ENCODE assay signal across 19 cellular contexts in genomic region chr7:130278892-130279690, GRCh38. TPM values are rescaled to one million over a fixed set of nuclear protein-coding genes. Genes with fewer than 3 reads are reported as not detected.
DNase-seq lines count a peak whose midpoint lies in the region; ATAC-seq and TF ChIP-seq lines count a peak whose summit lies in the region.
"Had no signal": no experiment of that assay in that cellular context is flagged by ENCODE, and none has a peak within 500 bp of the region (broad histone marks: within the 10 kb centered on the region; RNA-seq: fewer than 3 reads in every experiment).

No MANE protein-coding gene starts in this region.

- in situ Hi-C loops in brain microvascular endothelial cell (cut with HindIII; ENCODE audit: low pct_ligation_motif_present, low sequenced_read_pairs): no loop called here

- intact Hi-C loops in left colon (cut with DNase I, micrococcal nuclease): no loop called here

- no peak for TF ChIP-seq CTCF in AG04449 (IDR thresholded peaks at IDR 0.05; ENCODE audit: insufficient read depth, low read length, missing control alignments)
- no peak for TF ChIP-seq CTCF in brain microvascular endothelial cell (IDR thresholded peaks at IDR 0.05; ENCODE audit: low read depth, low read length, missing control alignments)

- no peaks in the 10 kb centered on the region for H3K27me3 ChIP-seq in MG63
- H3K27me3 ChIP-seq in brain microvascular endothelial cell (replicated peaks): no peaks in the 10 kb centered on the region
- H3K27me3 ChIP-seq: adrenal gland, neural progenitor cell, Peyer's patch, upper lobe of left lung had no signal

- H3K9me3 ChIP-seq in MG63: no peaks in the 10 kb centered on the region
- H3K9me3 ChIP-seq: adrenal gland, heart right ventricle, left ventricle myocardium inferior, Peyer's patch, upper lobe of left lung had no signal

- peak; percentile 89 for DNase-seq in AG04449 (ENCODE audit: low read depth, low spot score)
- peak; percentile 79 for DNase-seq in MG63
- DNase-seq in brain microvascular endothelial cell: peak; percentile 81
- DNase-seq in left colon: no peak
- DNase-seq in AG08395 (ENCODE audit: low spot score): no peak
- DNase-seq in NCI-H128 (lab: John Stamatoyannopoulos, UW; ENCODE audit: unreplicated experiment): no peak
- no peak for DNase-seq in NCI-H2196 (lab: John Stamatoyannopoulos, UW; ENCODE audit: unreplicated experiment)
- DNase-seq: activated CD4-positive, alpha-beta T cell treated with anti-CD3 and anti-CD28 coated beads for 48 hours; adrenal gland; effector memory CD8-positive, alpha-beta T cell; heart right ventricle; left ventricle myocardium inferior; NCI-H1417; NCI-H510A treated with DMSO at 0.1 percent for 48 hours; Peyer's patch; upper lobe of left lung had no signal

- ATAC-seq in left colon (peak; percentile 60), GM21526 (IDR thresholded peaks at IDR 0.05; ENCODE audit: low FRiP score, unreplicated experiment) (no peak)
- ATAC-seq: effector memory CD8-positive, alpha-beta T cell had no signal

- H3K4me3 ChIP-seq in AG04449 (ENCODE audit: low read depth, low read length): no peak overlapping the region
- no peak overlapping the region for H3K4me3 ChIP-seq in MG63
- H3K4me3 ChIP-seq in brain microvascular endothelial cell (ENCODE audit: low read depth, low read length): no peak overlapping the region
- H3K4me3 ChIP-seq: adrenal gland, heart right ventricle, left ventricle myocardium inferior, neural progenitor cell, Peyer's patch, upper lobe of left lung had no signal

- CTCF ChIA-PET in AG04449 (lab: Yijun Ruan, JAX): interaction anchor here (0.8 to 4.1 kb wide), 10 partner anchors 8 to 444 kb away, joined by 3 to 47 read pairs (median 4); partner anchors contain the start of gene CPA4

- H3K36me3 ChIP-seq in MG63: no peaks in the 10 kb centered on the region
- no peaks in the 10 kb centered on the region for H3K36me3 ChIP-seq in brain microvascular endothelial cell (replicated peaks)
- H3K36me3 ChIP-seq: adrenal gland, heart right ventricle, left ventricle myocardium inferior, neural progenitor cell, Peyer's patch, upper lobe of left lung had no signal

- POLR2A ChIA-PET in AG04449 (lab: Yijun Ruan, JAX): interaction anchor here (1.1 to 1.4 kb wide), 2 partner anchors 14 to 15 kb away, joined by 3 read pairs; partner anchors contain the start of gene CPA4

- peak overlapping the region; percentile 39 for H3K27ac ChIP-seq in brain microvascular endothelial cell
- H3K27ac ChIP-seq: heart right ventricle, neural progenitor cell, Peyer's patch, upper lobe of left lung had no signal

RNA-seq across cellular contexts. Expression of gene CPA2, which starts 12.4 kb away (rescaled TPM):
- 1.0 and 1.6 TPM in 2 replicates for total RNA-seq in MG63 (2014; rRNA removed; shearing (Covaris generic); ENCODE audit: low replicate concordance)
- total RNA-seq in left colon: 1 to 10 TPM; 1.1 to 1.7 TPM
- total RNA-seq: left ventricle myocardium inferior; T-helper 2 cell treated with Interferon-gamma antibody and Interleukin-4, amounts not matched to agents 100 ng/mL and 5 ng/mL, for 36 hours had no signal

RNA-seq across cellular contexts. Expression of gene CPA4, which starts 13.9 kb away (rescaled TPM):
- 238 and 337 TPM in 2 replicates for total RNA-seq in MG63 (2014; rRNA removed; shearing (Covaris generic); ENCODE audit: low replicate concordance)
- not detected for total RNA-seq in left colon
- total RNA-seq: left ventricle myocardium inferior; Peyer's patch; T-helper 2 cell treated with Interferon-gamma antibody and Interleukin-4, amounts not matched to agents 100 ng/mL and 5 ng/mL, for 36 hours had no signal

Comparison
In these comparisons a context has a peak if more than half of its experiments do, and no peak if none do; other contexts are left out.
1. DNase-seq: peak in AG04449 (single experiment), MG63 (single experiment) and brain microvascular endothelial cell (single experiment); none in left colon (0 of 2), AG08395 (single experiment), NCI-H128 (single experiment) and NCI-H2196 (single experiment).
2. RNA of gene CPA4, which starts 13.9 kb away (total RNA-seq): 238 to 337 TPM in MG63; not detected in left colon; every median in the first group is over 100 times any median in the second.